Comparison of ENCODE assay signal across 18 cellular contexts in genomic region chr10:33306126-33306525, GRCh38. TPM values are rescaled to one million over a fixed set of nuclear protein-coding genes. Genes with fewer than 3 reads are reported as not detected.
DNase-seq lines count a peak whose midpoint lies in the region; ATAC-seq and TF ChIP-seq lines count a peak whose summit lies in the region.
"Had no signal": no experiment of that assay in that cellular context is flagged by ENCODE, and none has a peak within 500 bp of the region (broad histone marks: within the 10 kb centered on the region; RNA-seq: fewer than 3 reads in every experiment).

No MANE protein-coding gene starts in this region.

- H3K4me3 Mint-ChIP-seq in neural crest cell = peak overlapping the region; percentile 16
- no peak overlapping the region for H3K4me3 Mint-ChIP-seq in glutamatergic neuron (ENCODE audit: unreplicated experiment)
- H3K4me3 Mint-ChIP-seq: immature natural killer cell, memory B cell had no signal

- CTCF ChIA-PET in RWPE1 (lab: Yijun Ruan, JAX) = no interaction called here

- in situ Hi-C loops in HAP-1 (cut with MboI; ENCODE audit: low sequenced_read_pairs) = no loop called here

- H3K27ac Mint-ChIP-seq in neural crest cell (ENCODE audit: unreplicated experiment) (no peak overlapping the region), glutamatergic neuron (ENCODE audit: unreplicated experiment) (no peak overlapping the region)
- H3K27ac Mint-ChIP-seq: immature natural killer cell, memory B cell had no signal

- H3K36me3 ChIP-seq in HAP-1 (replicated peaks) (no peaks in the 10 kb centered on the region; the same call in 1 of the 2 replicates), BE2C (peaks cover 10% of the 10 kb centered on the region)
- H3K36me3 ChIP-seq: tibial nerve had no signal

- H3K4me1 Mint-ChIP-seq in neural crest cell = peaks cover 58% of the 10 kb centered on the region
- peaks cover 9% of the 10 kb centered on the region for H3K4me1 Mint-ChIP-seq in glutamatergic neuron (ENCODE audit: low read depth, unreplicated experiment)
- H3K4me1 Mint-ChIP-seq: memory B cell had no signal

- H3K36me3 Mint-ChIP-seq in neural crest cell (ENCODE audit: low read depth) (no peaks in the 10 kb centered on the region), glutamatergic neuron (ENCODE audit: unreplicated experiment) (no peaks in the 10 kb centered on the region)
- H3K36me3 Mint-ChIP-seq: immature natural killer cell, memory B cell had no signal

- peak; percentile 61 to 63 for DNase-seq in HAP-1 (ENCODE audit: low spot score in 2 of 2)
- no peak for DNase-seq in RWPE1 (ENCODE audit: low spot score)
- DNase-seq in fibroblast of peridontal ligament (ENCODE audit: extremely low read depth) = peak; percentile 66
- no peak for DNase-seq in neural crest cell (ENCODE audit: low read depth, low spot score)
- no peak for DNase-seq in glutamatergic neuron
- DNase-seq in epidermal melanocyte (ENCODE audit: insufficient read length, low spot score) = no peak
- DNase-seq in BE2C = no peak
- no peak for DNase-seq in stimulated activated naive CD8-positive, alpha-beta T cell treated with anti-CD3 and anti-CD28 coated beads, Interleukin-15, Interleukin-2, amounts not matched to agents 100 U/mL and 50 U/mL, for 24 hours
- DNase-seq: activated CD4-positive, CD25-positive, alpha-beta regulatory T cell; activated gamma-delta T cell treated with Interleukin-2 at 50 U/mL for 16 hours; immature natural killer cell; NCI-H1694; NCI-H526 treated with DMSO at 0.1 percent for 48 hours; nucleus accumbens; stimulated activated CD4-positive, alpha-beta T cell treated with anti-CD3 and anti-CD28 coated beads, Interleukin-4, amount 100 ng/mL, for 4 hours had no signal

- no peak overlapping the region for H3K4me3 ChIP-seq in HAP-1
- no peak overlapping the region for H3K4me3 ChIP-seq in BE2C (ENCODE audit: low read depth, low read length)
- H3K4me3 ChIP-seq: tibial nerve had no signal

- H3K27ac ChIP-seq in RWPE1 = 0 out of 2 replicates have a peak overlapping the region, but pooled peaks have one; percentile 4
- H3K27ac ChIP-seq: C4-2B had no signal

- H3K9me3 Mint-ChIP-seq in neural crest cell (peaks cover 2% of the 10 kb centered on the region), glutamatergic neuron (ENCODE audit: unreplicated experiment) (peaks cover 2% of the 10 kb centered on the region)
- H3K9me3 Mint-ChIP-seq: immature natural killer cell, memory B cell had no signal

- no peaks in the 10 kb centered on the region for H3K27me3 Mint-ChIP-seq in neural crest cell (ENCODE audit: low read depth)
- no peaks in the 10 kb centered on the region for H3K27me3 Mint-ChIP-seq in glutamatergic neuron (ENCODE audit: unreplicated experiment)

- TF ChIP-seq CTCF in RWPE1 (conservative IDR thresholded peaks at IDR 0.05; ENCODE audit: low read depth) (no peak), neural crest cell (conservative IDR thresholded peaks at IDR 0.05) (no peak), glutamatergic neuron (IDR thresholded peaks at IDR 0.05; ENCODE audit: partially characterized antibody, unreplicated experiment) (no peak), BE2C (IDR thresholded peaks at IDR 0.05; ENCODE audit: low read depth, low read length) (no peak)

- no peak for ATAC-seq in stimulated activated naive CD8-positive, alpha-beta T cell treated with anti-CD3 and anti-CD28 coated beads, Interleukin-15, Interleukin-2, amounts not matched to agents 100 U/mL and 50 U/mL, for 24 hours

- POLR2A ChIA-PET in RWPE1 (lab: Yijun Ruan, JAX; ENCODE audit: low non-redundant PET) = interaction anchor here (0.7 kb wide), 1 partner anchor 1185 kb away, joined by 4 read pairs; no protein-coding TSS in a partner anchor

- H3K4me1 ChIP-seq in HAP-1 (peaks cover 20% of the 10 kb centered on the region), BE2C (peaks cover 8% of the 10 kb centered on the region)

- H3K27me3 ChIP-seq in HAP-1 (ENCODE audit: low read depth) (no peaks in the 10 kb centered on the region), BE2C (no peaks in the 10 kb centered on the region)
- H3K27me3 ChIP-seq: tibial nerve had no signal

- H3K9me3 ChIP-seq in HAP-1 (no peaks in the 10 kb centered on the region), BE2C (no peaks in the 10 kb centered on the region; the same call in 1 of the 2 replicates)
- H3K9me3 ChIP-seq: tibial nerve had no signal

RNA-seq across cellular contexts. Expression of gene NRP1, which starts 28.3 kb away (rescaled TPM):
- total RNA-seq in neural crest cell (14.5 and 16.1 TPM in 2 replicates), glutamatergic neuron (ENCODE audit: unreplicated experiment) (100 TPM)
- polyA plus RNA-seq in BE2C (2012; ENCODE audit: insufficient read depth, insufficient read length, low read depth) = 56.6 TPM

Comparison
In these comparisons a context has a peak if more than half of its experiments do, and no peak if none do; other contexts are left out.
1. DNase-seq: peak in HAP-1 (2 of 2) and fibroblast of peridontal ligament (single experiment); none in RWPE1 (single experiment), neural crest cell (single experiment), glutamatergic neuron (single experiment), epidermal melanocyte (single experiment), BE2C (single experiment) and stimulated activated naive CD8-positive, alpha-beta T cell treated with anti-CD3 and anti-CD28 coated beads, Interleukin-15, Interleukin-2, amounts not matched to agents 100 U/mL and 50 U/mL, for 24 hours (single experiment).